In the genomic region with DNA sequence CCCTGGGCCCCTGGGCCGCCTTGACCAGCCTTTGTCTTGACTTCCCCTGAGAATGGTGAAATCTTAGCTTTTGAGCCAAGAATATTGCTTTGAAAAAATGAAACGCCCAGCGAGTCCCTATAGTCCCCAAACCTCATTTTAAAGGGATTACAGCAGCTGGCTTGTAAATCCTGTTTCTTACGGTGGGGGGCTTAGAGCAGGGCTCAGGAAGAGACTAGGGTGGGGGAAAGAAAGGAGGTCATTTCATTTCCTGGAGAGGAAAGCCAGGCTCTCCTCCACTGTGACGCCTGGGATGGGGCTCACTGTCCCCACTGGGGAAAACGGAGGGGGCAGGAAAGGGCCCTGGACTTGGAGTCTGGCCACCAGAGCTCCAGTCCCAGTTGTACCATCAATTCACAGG, we compare ENCODE assay signal across 33 cellular contexts.
"Had no signal": no experiment of that assay in that cellular context is flagged by ENCODE, and none has a peak within 500 bp of the region (broad histone marks: within the 10 kb centered on the region; RNA-seq: fewer than 3 reads in every experiment).

No MANE protein-coding gene starts in this region.

- H3K36me3 ChIP-seq: ascending aorta, breast epithelium, cardiac muscle cell, gastrocnemius medialis, heart left ventricle had no signal

- H3K4me3 Mint-ChIP-seq: activated CD4-positive, alpha-beta memory T cell treated with anti-CD3 and anti-CD28 coated beads for 36 hours; activated CD4-positive, alpha-beta T cell treated with anti-CD3 and anti-CD28 coated beads for 36 hours; activated CD4-positive, alpha-beta T cell treated with anti-CD3 and anti-CD28 coated beads, Interleukin-2, amount 10 ng/mL, durations not matched to agents 24 days and 14 days; activated CD8-positive, alpha-beta memory T cell treated with anti-CD3 and anti-CD28 coated beads, Interleukin-2, amount 10 ng/mL, durations not matched to agents 7 days and 5 days; activated CD8-positive, alpha-beta T cell treated with anti-CD3 and anti-CD28 coated beads, Interleukin-2, amount 10 ng/mL, durations not matched to agents 7 days and 5 days; activated naive CD4-positive, alpha-beta T cell treated with anti-CD3 and anti-CD28 coated beads, Interleukin-2, amount 10 ng/mL, durations not matched to agents 7 days and 5 days; activated naive CD8-positive, alpha-beta T cell treated with anti-CD3 and anti-CD28 coated beads, Interleukin-2, amount 10 ng/mL, durations not matched to agents 7 days and 5 days; activated T-helper 1 cell treated with anti-CD3 and anti-CD28 coated beads, Interleukin-12 subunit alpha, Interleukin-12 subunit beta, Interleukin-2, Interleukin-4 antibody, amounts not matched to agents 30 ng/mL and 10 ng/mL and 1 ng/mL, durations not matched to agents 14 hours and 24 hours and 36 hours; central memory CD8-positive, alpha-beta T cell; dendritic cell treated with granulocyte-macrophage colony-stimulating factor and Interleukin-4, amounts not matched to agents 40 ng/mL and 50 ng/mL, for 4 days; endodermal cell had no signal

- H3K4me3 ChIP-seq: ascending aorta, breast epithelium, cardiac muscle cell, coronary artery, dorsolateral prefrontal cortex, gastrocnemius medialis, heart left ventricle had no signal

- H3K4me1 Mint-ChIP-seq: activated CD4-positive, alpha-beta T cell treated with anti-CD3 and anti-CD28 coated beads for 36 hours; activated CD4-positive, alpha-beta T cell treated with anti-CD3 and anti-CD28 coated beads, Interleukin-2, amount 10 ng/mL, durations not matched to agents 24 days and 14 days; activated CD8-positive, alpha-beta memory T cell treated with anti-CD3 and anti-CD28 coated beads, Interleukin-2, amount 10 ng/mL, durations not matched to agents 7 days and 5 days; activated naive CD4-positive, alpha-beta T cell treated with anti-CD3 and anti-CD28 coated beads, Interleukin-2, amount 10 ng/mL, durations not matched to agents 7 days and 5 days; activated naive CD8-positive, alpha-beta T cell treated with anti-CD3 and anti-CD28 coated beads, Interleukin-2, amount 10 ng/mL, durations not matched to agents 7 days and 5 days; central memory CD8-positive, alpha-beta T cell; endodermal cell had no signal

- H3K27ac Mint-ChIP-seq: activated CD4-positive, alpha-beta memory T cell treated with anti-CD3 and anti-CD28 coated beads for 36 hours; activated CD4-positive, alpha-beta T cell treated with anti-CD3 and anti-CD28 coated beads for 36 hours; activated CD4-positive, alpha-beta T cell treated with anti-CD3 and anti-CD28 coated beads, Interleukin-2, amount 10 ng/mL, durations not matched to agents 24 days and 14 days; activated CD8-positive, alpha-beta memory T cell treated with anti-CD3 and anti-CD28 coated beads, Interleukin-2, amount 10 ng/mL, durations not matched to agents 7 days and 5 days; activated CD8-positive, alpha-beta T cell treated with anti-CD3 and anti-CD28 coated beads, Interleukin-2, amount 10 ng/mL, durations not matched to agents 7 days and 5 days; activated naive CD4-positive, alpha-beta T cell treated with anti-CD3 and anti-CD28 coated beads, Interleukin-2, amount 10 ng/mL, durations not matched to agents 7 days and 5 days; activated naive CD4-positive, alpha-beta T cell treated with anti-CD3 and anti-CD28 coated beads, Interleukin-2, amount 50 U/mL, for 72 hours; activated naive CD8-positive, alpha-beta T cell treated with anti-CD3 and anti-CD28 coated beads, Interleukin-2, amount 10 ng/mL, durations not matched to agents 7 days and 5 days; activated T-helper 1 cell treated with anti-CD3 and anti-CD28 coated beads, Interleukin-12 subunit alpha, Interleukin-12 subunit beta, Interleukin-2, Interleukin-4 antibody, amounts not matched to agents 30 ng/mL and 10 ng/mL and 1 ng/mL, durations not matched to agents 14 hours and 24 hours and 36 hours; activated T-helper 2 cell treated with anti-CD3 and anti-CD28 coated beads, Interferon-gamma antibody, Interleukin-2, Interleukin-4, amounts not matched to agents 10 μg/mL and 5 μg/mL and 100 μg/mL, durations not matched to agents 14 hours and 24 hours and 36 hours; dendritic cell treated with granulocyte-macrophage colony-stimulating factor and Interleukin-4, amounts not matched to agents 40 ng/mL and 50 ng/mL, for 4 days; endodermal cell had no signal

- H3K36me3 Mint-ChIP-seq: activated CD4-positive, alpha-beta memory T cell treated with anti-CD3 and anti-CD28 coated beads for 36 hours; activated CD8-positive, alpha-beta memory T cell treated with anti-CD3 and anti-CD28 coated beads, Interleukin-2, amount 10 ng/mL, durations not matched to agents 7 days and 5 days; activated naive CD4-positive, alpha-beta T cell treated with anti-CD3 and anti-CD28 coated beads, Interleukin-2, amount 10 ng/mL, durations not matched to agents 7 days and 5 days; activated naive CD4-positive, alpha-beta T cell treated with anti-CD3 and anti-CD28 coated beads, Interleukin-2, amount 50 U/mL, for 72 hours; activated naive CD8-positive, alpha-beta T cell treated with anti-CD3 and anti-CD28 coated beads, Interleukin-2, amount 10 ng/mL, durations not matched to agents 7 days and 5 days; brain had no signal

- ATAC-seq: activated CD4-positive, alpha-beta T cell treated with anti-CD3 and anti-CD28 coated beads for 36 hours; activated CD8-positive, alpha-beta memory T cell treated with anti-CD3 and anti-CD28 coated beads, Interleukin-2, amount 10 ng/mL, durations not matched to agents 7 days and 5 days; activated CD8-positive, alpha-beta T cell treated with anti-CD3 and anti-CD28 coated beads, Interleukin-2, amount 10 ng/mL, durations not matched to agents 7 days and 5 days; activated naive CD4-positive, alpha-beta T cell treated with anti-CD3 and anti-CD28 coated beads, Interleukin-2, amount 50 U/mL, for 72 hours; esophagus mucosa; gastrocnemius medialis; heart left ventricle had no signal

- H3K4me1 ChIP-seq: ascending aorta, breast epithelium, gastrocnemius medialis had no signal

- H3K9me3 Mint-ChIP-seq: activated CD4-positive, alpha-beta T cell treated with anti-CD3 and anti-CD28 coated beads, Interleukin-2, amount 10 ng/mL, durations not matched to agents 24 days and 14 days; activated naive CD4-positive, alpha-beta T cell treated with anti-CD3 and anti-CD28 coated beads, Interleukin-2, amount 10 ng/mL, durations not matched to agents 7 days and 5 days; activated naive CD4-positive, alpha-beta T cell treated with anti-CD3 and anti-CD28 coated beads, Interleukin-2, amount 50 U/mL, for 72 hours; activated naive CD8-positive, alpha-beta T cell treated with anti-CD3 and anti-CD28 coated beads, Interleukin-2, amount 10 ng/mL, durations not matched to agents 7 days and 5 days; activated T-helper 1 cell treated with anti-CD3 and anti-CD28 coated beads, Interleukin-12 subunit alpha, Interleukin-12 subunit beta, Interleukin-2, Interleukin-4 antibody, amounts not matched to agents 30 ng/mL and 10 ng/mL and 1 ng/mL, durations not matched to agents 14 hours and 24 hours and 36 hours; activated T-helper 2 cell treated with anti-CD3 and anti-CD28 coated beads, Interferon-gamma antibody, Interleukin-2, Interleukin-4, amounts not matched to agents 10 μg/mL and 5 μg/mL and 100 μg/mL, durations not matched to agents 14 hours and 24 hours and 36 hours; central memory CD8-positive, alpha-beta T cell; dendritic cell treated with granulocyte-macrophage colony-stimulating factor and Interleukin-4, amounts not matched to agents 40 ng/mL and 50 ng/mL, for 4 days; endodermal cell had no signal

- H3K27ac ChIP-seq: ascending aorta, breast epithelium, cardiac muscle cell, coronary artery, dorsolateral prefrontal cortex, gastrocnemius medialis, heart left ventricle had no signal

- H3K27me3 ChIP-seq: ascending aorta, cardiac muscle cell had no signal

- DNase-seq: activated CD4-positive, alpha-beta memory T cell treated with anti-CD3 and anti-CD28 coated beads for 36 hours; activated CD4-positive, alpha-beta T cell treated with anti-CD3 and anti-CD28 coated beads for 36 hours; activated CD4-positive, alpha-beta T cell treated with anti-CD3 and anti-CD28 coated beads, Interleukin-2, amount 10 ng/mL, durations not matched to agents 24 days and 14 days; activated CD4-positive, CD25-positive, alpha-beta regulatory T cell; activated CD4-positive, CD25-positive, alpha-beta regulatory T cell treated with anti-CD3 and anti-CD28 coated beads, Interleukin-2, amount 50 U/mL, for 72 hours; activated CD8-positive, alpha-beta memory T cell treated with anti-CD3 and anti-CD28 coated beads, Interleukin-2, amount 10 ng/mL, durations not matched to agents 7 days and 5 days; activated CD8-positive, alpha-beta memory T cell treated with anti-CD3 and anti-CD28 coated beads, Interleukin-2, amount 50 U/mL, for 4 hours; activated CD8-positive, alpha-beta T cell treated with anti-CD3 and anti-CD28 coated beads, Interleukin-2, amount 10 ng/mL, durations not matched to agents 7 days and 5 days; activated gamma-delta T cell; activated naive CD4-positive, alpha-beta T cell; activated naive CD4-positive, alpha-beta T cell treated with anti-CD3 and anti-CD28 coated beads, Interleukin-2, amount 10 ng/mL, durations not matched to agents 7 days and 5 days; activated naive CD8-positive, alpha-beta T cell treated with anti-CD3 and anti-CD28 coated beads, Interleukin-2, amount 10 ng/mL, durations not matched to agents 7 days and 5 days; activated T-cell treated with anti-CD3 and anti-CD28 coated beads, Interleukin-2, amount 50 U/mL, for 1 hour; activated T-cell treated with anti-CD3 and anti-CD28 coated beads, Interleukin-2, amount 50 U/mL, for 48 hours; dorsolateral prefrontal cortex; effector memory CD4-positive, alpha-beta T cell; endodermal cell; foreskin fibroblast; gastrocnemius medialis; glutamatergic neuron; heart left ventricle; T-helper 2 cell had no signal

- H3K9me3 ChIP-seq: ascending aorta, gastrocnemius medialis had no signal
